In the genomic region with DNA sequence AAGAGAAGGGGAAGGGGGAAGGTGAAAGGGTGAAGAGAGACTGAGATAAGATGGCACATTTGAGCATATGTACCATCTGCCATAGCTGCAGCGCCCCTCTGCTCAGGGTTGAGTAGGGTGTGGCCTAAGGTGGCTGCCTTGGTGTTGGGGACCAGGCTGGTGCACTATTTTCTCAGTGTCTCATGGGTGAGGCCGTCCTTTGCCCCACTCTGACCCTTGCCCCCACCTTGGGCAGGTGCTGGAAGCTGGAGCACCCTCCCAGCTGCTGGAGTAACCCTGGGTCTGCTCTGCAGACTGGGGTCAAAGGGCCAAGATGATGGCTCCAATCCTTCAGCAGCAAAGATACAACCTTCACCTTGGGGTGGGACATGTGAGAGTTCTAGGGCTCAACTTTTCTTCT, we compare ENCODE assay signal across 18 cellular contexts.
DNase-seq lines count a peak whose midpoint lies in the region; ATAC-seq and TF ChIP-seq lines count a peak whose summit lies in the region.
"Had no signal": no experiment of that assay in that cellular context is flagged by ENCODE, and none has a peak within 500 bp of the region (broad histone marks: within the 10 kb centered on the region; RNA-seq: fewer than 3 reads in every experiment).

No MANE protein-coding gene starts in this region.

- H3K36me3 Mint-ChIP-seq in activated naive CD8-positive, alpha-beta T cell treated with anti-CD3 and anti-CD28 coated beads, Interleukin-2, amount 10 ng/mL, durations not matched to agents 7 days and 5 days, result no peaks in the 10 kb centered on the region
- H3K36me3 Mint-ChIP-seq in activated naive CD8-positive, alpha-beta T cell treated with anti-CD3 and anti-CD28 coated beads for 36 hours, result no peaks in the 10 kb centered on the region
- no peaks in the 10 kb centered on the region for H3K36me3 Mint-ChIP-seq in chondrocyte (ENCODE audit: low read depth)

- peaks cover 2% of the 10 kb centered on the region for H3K27me3 Mint-ChIP-seq in activated naive CD8-positive, alpha-beta T cell treated with anti-CD3 and anti-CD28 coated beads, Interleukin-2, amount 10 ng/mL, durations not matched to agents 7 days and 5 days
- H3K27me3 Mint-ChIP-seq in activated naive CD8-positive, alpha-beta T cell treated with anti-CD3 and anti-CD28 coated beads for 36 hours, result no peaks in the 10 kb centered on the region
- no peaks in the 10 kb centered on the region for H3K27me3 Mint-ChIP-seq in chondrocyte (ENCODE audit: low read depth)
- H3K27me3 Mint-ChIP-seq: CD4-positive, alpha-beta T cell had no signal

- no peak overlapping the region for H3K4me3 Mint-ChIP-seq in activated naive CD8-positive, alpha-beta T cell treated with anti-CD3 and anti-CD28 coated beads, Interleukin-2, amount 10 ng/mL, durations not matched to agents 7 days and 5 days
- no peak overlapping the region for H3K4me3 Mint-ChIP-seq in activated naive CD8-positive, alpha-beta T cell treated with anti-CD3 and anti-CD28 coated beads for 36 hours
- H3K4me3 Mint-ChIP-seq in chondrocyte (ENCODE audit: unreplicated experiment), result no peak overlapping the region
- H3K4me3 Mint-ChIP-seq: CD4-positive, alpha-beta T cell had no signal

- no peak for DNase-seq in activated naive CD8-positive, alpha-beta T cell treated with anti-CD3 and anti-CD28 coated beads, Interleukin-2, amount 10 ng/mL, durations not matched to agents 7 days and 5 days
- no peak for DNase-seq in activated naive CD8-positive, alpha-beta T cell treated with anti-CD3 and anti-CD28 coated beads for 36 hours
- DNase-seq in chondrocyte (ENCODE audit: low spot score) (peak; percentile 55), right cardiac atrium (no peak), upper lobe of right lung (no peak), T-helper 2 cell (no peak), NCI-H748 (lab: John Stamatoyannopoulos, UW; ENCODE audit: unreplicated experiment) (no peak), dermis blood vessel endothelial cell (no peak)
- DNase-seq: CD4-positive, alpha-beta T cell; EL; GOT3; KBM-7; NCI-H1105 treated with DMSO at 0.1 percent for 48 hours; NCI-H1694 treated with DMSO at 0.1 percent for 48 hours; NCI-H510A; NCI-H774; RPMI8226; SJCRH30 had no signal

- no peak overlapping the region for H3K4me3 ChIP-seq in right cardiac atrium (ENCODE audit: low read length)
- H3K4me3 ChIP-seq in upper lobe of right lung, result no peak overlapping the region
- H3K4me3 ChIP-seq: SJCRH30 had no signal

- no peaks in the 10 kb centered on the region for H3K27me3 ChIP-seq in right cardiac atrium (ENCODE audit: control insufficient read depth, insufficient read depth)
- H3K27me3 ChIP-seq in upper lobe of right lung, result no peaks in the 10 kb centered on the region
- H3K27me3 ChIP-seq: SJCRH30 had no signal

- H3K9me3 ChIP-seq in right cardiac atrium (ENCODE audit: control insufficient read depth, low read length) (no peaks in the 10 kb centered on the region), upper lobe of right lung (no peaks in the 10 kb centered on the region)
- H3K9me3 ChIP-seq: SJCRH30 had no signal

- H3K4me1 Mint-ChIP-seq in activated naive CD8-positive, alpha-beta T cell treated with anti-CD3 and anti-CD28 coated beads, Interleukin-2, amount 10 ng/mL, durations not matched to agents 7 days and 5 days, result peaks cover under 1% of the 10 kb centered on the region
- H3K4me1 Mint-ChIP-seq in activated naive CD8-positive, alpha-beta T cell treated with anti-CD3 and anti-CD28 coated beads for 36 hours, result peaks cover 5% of the 10 kb centered on the region
- peaks cover 26% of the 10 kb centered on the region for H3K4me1 Mint-ChIP-seq in chondrocyte (ENCODE audit: low read depth)

- intact Hi-C loops in right cardiac atrium (cut with DNase I), result no loop called here
- intact Hi-C loops in upper lobe of right lung (cut with DNase I), result no loop called here

- peaks cover 4% of the 10 kb centered on the region for H3K36me3 ChIP-seq in upper lobe of right lung
- H3K36me3 ChIP-seq: SJCRH30 had no signal

- H3K4me1 ChIP-seq in right cardiac atrium (ENCODE audit: control insufficient read depth, insufficient read depth, low read length) (peaks cover 5% of the 10 kb centered on the region), upper lobe of right lung (peaks cover 14% of the 10 kb centered on the region)

- POLR2A ChIA-PET in activated naive CD8-positive, alpha-beta T cell treated with anti-CD3 and anti-CD28 coated beads, Interleukin-2, amount 10 ng/mL, durations not matched to agents 7 days and 5 days (lab: Charles Lee), result no interaction called here

- 100% methylated on average over 2 of the region's 2 CpGs for WGBS in right cardiac atrium

- H3K9me3 Mint-ChIP-seq in activated naive CD8-positive, alpha-beta T cell treated with anti-CD3 and anti-CD28 coated beads, Interleukin-2, amount 10 ng/mL, durations not matched to agents 7 days and 5 days, result no peaks in the 10 kb centered on the region
- H3K9me3 Mint-ChIP-seq in activated naive CD8-positive, alpha-beta T cell treated with anti-CD3 and anti-CD28 coated beads for 36 hours, result no peaks in the 10 kb centered on the region
- no peaks in the 10 kb centered on the region for H3K9me3 Mint-ChIP-seq in chondrocyte (ENCODE audit: low read depth)
- H3K9me3 Mint-ChIP-seq: CD4-positive, alpha-beta T cell had no signal

- H3K27ac ChIP-seq in right cardiac atrium (ENCODE audit: low read length) (peak overlapping the region; percentile 37), upper lobe of right lung (no peak overlapping the region)
- H3K27ac ChIP-seq: SJCRH30 had no signal

- ATAC-seq in activated naive CD8-positive, alpha-beta T cell treated with anti-CD3 and anti-CD28 coated beads, Interleukin-2, amount 10 ng/mL, durations not matched to agents 7 days and 5 days (ENCODE audit: low read depth), result no peak
- ATAC-seq in right cardiac atrium (no peak), upper lobe of right lung (peak; percentile 26)

- peak overlapping the region; percentile 67 for H3K27ac Mint-ChIP-seq in activated naive CD8-positive, alpha-beta T cell treated with anti-CD3 and anti-CD28 coated beads, Interleukin-2, amount 10 ng/mL, durations not matched to agents 7 days and 5 days
- no peak overlapping the region for H3K27ac Mint-ChIP-seq in activated naive CD8-positive, alpha-beta T cell treated with anti-CD3 and anti-CD28 coated beads for 36 hours
- H3K27ac Mint-ChIP-seq in chondrocyte (ENCODE audit: unreplicated experiment), result no peak overlapping the region
- H3K27ac Mint-ChIP-seq: CD4-positive, alpha-beta T cell had no signal

- TF ChIP-seq CTCF in chondrocyte (IDR thresholded peaks at IDR 0.05), result no peak
- TF ChIP-seq CTCF in upper lobe of right lung (IDR thresholded peaks at IDR 0.05), result no peak
